ENCODE assay signal across 9 cellular contexts in the genomic region with DNA sequence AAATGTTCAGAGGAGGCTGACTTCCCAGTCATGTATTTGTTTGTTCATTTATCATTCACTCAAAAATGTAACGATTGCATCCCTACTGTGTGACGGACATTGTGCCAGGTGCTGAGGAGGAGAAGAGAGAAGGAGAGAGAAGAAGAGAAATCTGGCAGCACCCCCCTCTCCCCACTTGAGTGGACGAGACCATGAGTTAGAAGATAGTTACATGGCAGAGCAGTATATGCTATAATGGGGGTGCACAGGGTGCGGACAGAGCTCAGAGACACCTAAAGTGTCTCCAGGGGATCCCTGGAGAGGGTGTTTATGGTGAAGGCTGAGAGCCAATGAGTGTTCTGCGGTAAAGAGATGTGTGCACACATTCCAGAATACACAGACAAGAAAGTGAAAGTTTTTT. TPM values are rescaled to one million over a fixed set of nuclear protein-coding genes. Genes with fewer than 3 reads are reported as not detected.
"Had no signal": no experiment of that assay in that cellular context is flagged by ENCODE, and none has a peak within 500 bp of the region (broad histone marks: within the 10 kb centered on the region; RNA-seq: fewer than 3 reads in every experiment).

No MANE protein-coding gene starts in this region.

- H3K9ac ChIP-seq: KMS-11 had no signal

- DNase-seq: IMR-90, KBM-7, KG1 had no signal

- ATAC-seq: HepG2 had no signal

- FAIRE-seq: HepG2 had no signal

- H3K27ac ChIP-seq: HL-60, KMS-11 had no signal

- H3K4me2 ChIP-seq: KMS-11 had no signal

RNA-seq across cellular contexts. Expression of a gene that starts 6.6 kb away (rescaled TPM):
- total RNA-seq: HepG2, HT-29, HT1080, IMR-90 had no signal
- polyA plus RNA-seq: HepG2, IgD-negative memory B cell had no signal
